Comparison of ENCODE assay signal across 9 cellular contexts in genomic region chr7:114539575-114539974, GRCh38.
DNase-seq lines count a peak whose midpoint lies in the region; ATAC-seq and TF ChIP-seq lines count a peak whose summit lies in the region.
"Had no signal": no experiment of that assay in that cellular context is flagged by ENCODE, and none has a peak within 500 bp of the region (broad histone marks: within the 10 kb centered on the region; RNA-seq: fewer than 3 reads in every experiment).

No MANE protein-coding gene starts in this region.

- POLR2A ChIA-PET in IMR-90 (lab: Charles Lee; ENCODE audit: unreplicated experiment) (interaction anchor here (0.6 kb wide), 1 partner anchor 681 kb away, joined by 3 read pairs; no protein-coding TSS in a partner anchor), SK-N-SH (lab: Yijun Ruan, JAX) (no interaction called here)

- no peak overlapping the region for H4K5ac ChIP-seq in IMR-90 (ENCODE audit: low read depth, low read length)

- no peaks in the 10 kb centered on the region for H3F3A ChIP-seq in SK-N-SH (replicated peaks; ENCODE audit: insufficient read depth)

- no peaks in the 10 kb centered on the region for H3K9me1 ChIP-seq in IMR-90 (ENCODE audit: insufficient read depth, low read length)

- H3K79me2 ChIP-seq in SK-N-SH (ENCODE audit: insufficient read depth): no peaks in the 10 kb centered on the region
- no peaks in the 10 kb centered on the region for H3K79me2 ChIP-seq in hepatocyte

- H3K18ac ChIP-seq in IMR-90 (ENCODE audit: low read depth, low read length): no peak overlapping the region

- H3K9ac ChIP-seq in IMR-90 (ENCODE audit: low read depth, low read length) (no peak overlapping the region), SK-N-SH (no peak overlapping the region)

- in situ Hi-C loops in IMR-90 (cut with MboI; ENCODE audit: low sequenced_read_pairs): no loop called here

- CTCF ChIA-PET in IMR-90 (lab: Yijun Ruan, JAX): interaction anchor here (1.0 to 2.5 kb wide), 2 partner anchors 8 to 113 kb away, joined by 4 to 16 read pairs; no protein-coding TSS in a partner anchor
- CTCF ChIA-PET in SK-N-SH (lab: Yijun Ruan, JAX): interaction anchor here (0.8 to 1.4 kb wide), 2 partner anchors 21 to 513 kb away, joined by 3 read pairs; no protein-coding TSS in a partner anchor

- peak; percentile 51 for TF ChIP-seq CTCF in IMR-90 (conservative IDR thresholded peaks at IDR 0.05; ENCODE audit: low read depth, low read length)
- peak; percentile 40 for TF ChIP-seq CTCF in SK-N-SH (IDR thresholded peaks at IDR 0.05)
- TF ChIP-seq CTCF in hepatocyte (IDR thresholded peaks at IDR 0.05; ENCODE audit: poor library complexity): peak; percentile 39

- H3K9me2 ChIP-seq in SK-N-SH (no peaks in the 10 kb centered on the region), hepatocyte (replicated peaks; ENCODE audit: insufficient read depth) (no peaks in the 10 kb centered on the region)

- H4K20me1 ChIP-seq in IMR-90 (ENCODE audit: insufficient read depth, low read length) (no peaks in the 10 kb centered on the region), SK-N-SH (ENCODE audit: insufficient read depth) (no peaks in the 10 kb centered on the region), hepatocyte (ENCODE audit: insufficient read depth, poor library complexity, severe bottlenecking) (no peaks in the 10 kb centered on the region)

- H2BK20ac ChIP-seq in IMR-90 (ENCODE audit: low read depth, low read length): no peak overlapping the region

- no peak overlapping the region for H2BK15ac ChIP-seq in IMR-90 (ENCODE audit: low read depth, low read length)

- no peak overlapping the region for H3K4ac ChIP-seq in IMR-90 (ENCODE audit: low read depth, low read length)

- H3K27ac ChIP-seq in IMR-90 (ENCODE audit: insufficient read depth, low read length) (no peak overlapping the region), SK-N-SH (ENCODE audit: low read depth in 2 of 2, low read length in 1 of 2) (no peak overlapping the region), hepatocyte (no peak overlapping the region)

- DNase-seq in COLO829 (ENCODE audit: low spot score) (peak; percentile 23), IMR-90 (peak; percentile 35), SK-N-SH (no peak), hepatocyte (ENCODE audit: low spot score) (peak; percentile 23), NCI-H2227 (lab: John Stamatoyannopoulos, UW; ENCODE audit: unreplicated experiment) (no peak), NCI-H2227 treated with DMSO at 0.1 percent for 48 hours (lab: John Stamatoyannopoulos, UW) (no peak)
- no peak for DNase-seq in stimulated activated CD4-positive, alpha-beta T cell treated with anti-CD3 and anti-CD28 coated beads, Interleukin-4, amount 100 ng/mL, for 24 hours
- DNase-seq: stimulated activated CD4-positive, alpha-beta T cell treated with anti-CD3 and anti-CD28 coated beads, Interleukin-1b, Interleukin-23, amount 100 ng/mL, for 48 hours had no signal

- TF ChIP-seq RAD21 in IMR-90 (IDR thresholded peaks at IDR 0.05; ENCODE audit: low read length) (peak; percentile 44), SK-N-SH (IDR thresholded peaks at IDR 0.05; ENCODE audit: low read length) (peak; percentile 22; the same call in 1 of the 2 replicates)

- H4K91ac ChIP-seq in IMR-90 (ENCODE audit: insufficient read depth, low read depth, low read length): no peak overlapping the region

- H3K9me3 ChIP-seq in IMR-90 (ENCODE audit: control insufficient read depth, insufficient read depth, low read length) (no peaks in the 10 kb centered on the region), SK-N-SH (no peaks in the 10 kb centered on the region), hepatocyte (ENCODE audit: low read depth) (no peaks in the 10 kb centered on the region)

- H2AK9ac ChIP-seq in IMR-90 (replicated peaks; ENCODE audit: low read depth, low read length, poor library complexity): no peak overlapping the region

- no peak for TF ChIP-seq EP300 in SK-N-SH (IDR thresholded peaks at IDR 0.05; ENCODE audit: borderline replicate concordance in 1 of 2, low read depth in 1 of 2, low read length in 1 of 2)

- H3K36me3 ChIP-seq in IMR-90 (ENCODE audit: control insufficient read depth, insufficient read depth, low read length) (no peaks in the 10 kb centered on the region), SK-N-SH (replicated peaks in 1 of 2; ENCODE audit: control insufficient read depth in 1 of 2, insufficient read depth in 2 of 2, low read length in 1 of 2) (no peaks in the 10 kb centered on the region), hepatocyte (replicated peaks; ENCODE audit: insufficient read depth, low read depth) (no peaks in the 10 kb centered on the region)

- no peaks in the 10 kb centered on the region for H3K27me3 ChIP-seq in IMR-90 (ENCODE audit: control insufficient read depth, insufficient read depth, low read length)
- no peaks in the 10 kb centered on the region for H3K27me3 ChIP-seq in SK-N-SH (ENCODE audit: insufficient read depth)
- H3K27me3 ChIP-seq in hepatocyte: no peaks in the 10 kb centered on the region

- H2AK5ac ChIP-seq in IMR-90 (ENCODE audit: low read depth, low read length): no peak overlapping the region

- H3K4me2 ChIP-seq in IMR-90 (ENCODE audit: low read depth, low read length) (no peak overlapping the region), SK-N-SH (no peak overlapping the region), hepatocyte (no peak overlapping the region)

- TF ChIP-seq POLR2A in IMR-90 (IDR thresholded peaks at IDR 0.05; ENCODE audit: low read depth, low read length): no peak

- no TSS peak for BruUV-seq in IMR-90 (replicated peaks; lab: Mats Ljungman, UMichigan)

- H3K4me3 ChIP-seq in IMR-90 (ENCODE audit: insufficient read depth, low read depth, low read length): no peak overlapping the region
- H3K4me3 ChIP-seq in SK-N-SH (ENCODE audit: low read depth in 2 of 2, low read length in 1 of 2): no peak overlapping the region
- no peak overlapping the region for H3K4me3 ChIP-seq in hepatocyte

- no peak overlapping the region for H4K8ac ChIP-seq in IMR-90 (ENCODE audit: low read depth in 2 of 2, low read length in 2 of 2)

- H2AFZ ChIP-seq in IMR-90 (replicated peaks; ENCODE audit: low read length, poor library complexity) (no peak overlapping the region), SK-N-SH (ENCODE audit: low read depth) (no peak overlapping the region), hepatocyte (no peak overlapping the region)

- H3K79me1 ChIP-seq in IMR-90 (ENCODE audit: low read depth in 1 of 2, low read length in 2 of 2): no peaks in the 10 kb centered on the region

- intact Hi-C loops in IMR-90 (cut with micrococcal nuclease): loop anchor here (1.0 to 10.0 kb wide), 3 partner anchors 112 to 515 kb away; no protein-coding TSS in a partner anchor

- dilution Hi-C loops in IMR-90 (cut with HindIII; ENCODE audit: low sequenced_read_pairs, unreplicated experiment): no loop called here

- H3K4me1 ChIP-seq in IMR-90 (ENCODE audit: control insufficient read depth, insufficient read depth, low read length) (no peaks in the 10 kb centered on the region), SK-N-SH (ENCODE audit: control insufficient read depth in 1 of 2, insufficient read depth in 2 of 2, low read depth in 1 of 2, low read length in 1 of 2) (no peaks in the 10 kb centered on the region), hepatocyte (ENCODE audit: insufficient read depth) (no peaks in the 10 kb centered on the region)

- no peak overlapping the region for H2BK120ac ChIP-seq in IMR-90 (ENCODE audit: low read depth, low read length)

- no peak overlapping the region for H2BK5ac ChIP-seq in IMR-90 (ENCODE audit: low read depth, low read length, poor library complexity, severe bottlenecking)

- no peak overlapping the region for H3K56ac ChIP-seq in IMR-90 (ENCODE audit: extremely low read depth, insufficient read depth, low read length)

- ATAC-seq in IMR-90 (ENCODE audit: low read depth) (peak; percentile 72), GM21423 (IDR thresholded peaks at IDR 0.05; ENCODE audit: unreplicated experiment) (no peak)

- H3K14ac ChIP-seq in IMR-90 (replicated peaks; ENCODE audit: low read depth, low read length): no peak overlapping the region

- no peak overlapping the region for H3K23ac ChIP-seq in IMR-90 (ENCODE audit: low read depth, low read length)

TF ChIP-seq in IMR-90, 13 proteins besides CTCF, POLR2A, EP300 and RAD21:
- no peak for TF ChIP-seq NFE2L2 (IDR thresholded peaks at IDR 0.05; ENCODE audit: low read depth, low read length)
- peak; percentile 45 for TF ChIP-seq SMC3 (IDR thresholded peaks at IDR 0.05; ENCODE audit: low read depth, low read length)
TF ChIP-seq in IMR-90: peak in this region for 1.

TF ChIP-seq in SK-N-SH, 30 proteins besides CTCF, POLR2A, EP300 and RAD21:
- no peak for TF ChIP-seq FOXJ3 (CRISPR knock-in tag; IDR thresholded peaks at IDR 0.05)
- no peak for TF ChIP-seq SIN3A (IDR thresholded peaks at IDR 0.05; ENCODE audit: borderline replicate concordance, low read depth, low read length)
- TF ChIP-seq SMC3 (IDR thresholded peaks at IDR 0.05; ENCODE audit: low read depth, low read length): peak; percentile 33; the same call in 1 of the 2 replicates
- TF ChIP-seq ELF1 (IDR thresholded peaks at IDR 0.05): no peak
- no peak for TF ChIP-seq NFIC (IDR thresholded peaks at IDR 0.05; ENCODE audit: borderline replicate concordance)
- no peak for TF ChIP-seq MAX (IDR thresholded peaks at IDR 0.05; ENCODE audit: low read depth)

Comparison
In these comparisons a context has a peak if more than half of its experiments do, and no peak if none do; other contexts are left out.
1. DNase-seq: peak in COLO829 (single experiment), IMR-90 (single experiment) and hepatocyte (single experiment); none in SK-N-SH (single experiment), NCI-H2227 (single experiment), NCI-H2227 treated with DMSO at 0.1 percent for 48 hours (single experiment) and stimulated activated CD4-positive, alpha-beta T cell treated with anti-CD3 and anti-CD28 coated beads, Interleukin-4, amount 100 ng/mL, for 24 hours (single experiment).
2. Peak in every context shown above with its lines, with median percentiles within 50 percentile points of each other: CTCF ChIP-seq.